Comparison of ENCODE assay signal across 21 cellular contexts in genomic region chr3:100057716-100058575, GRCh38. TPM values are rescaled to one million over a fixed set of nuclear protein-coding genes. Genes with fewer than 3 reads are reported as not detected.
DNase-seq lines count a peak whose midpoint lies in the region; ATAC-seq, FAIRE-seq and TF ChIP-seq lines count a peak whose summit lies in the region.
"Had no signal": no experiment of that assay in that cellular context is flagged by ENCODE, and none has a peak within 500 bp of the region (broad histone marks: within the 10 kb centered on the region; RNA-seq: fewer than 3 reads in every experiment).

No MANE protein-coding gene starts in this region.

- H4K20me1 ChIP-seq in keratinocyte (ENCODE audit: control insufficient read depth, extremely low read depth, insufficient read depth, low read length) = no peaks in the 10 kb centered on the region

- no peak overlapping the region for H3K9ac ChIP-seq in keratinocyte (ENCODE audit: control insufficient read depth, extremely low read depth, insufficient read depth, low read length)

- H3K4me1 Mint-ChIP-seq in activated CD4-positive, alpha-beta T cell treated with anti-CD3 and anti-CD28 coated beads, Interleukin-2, amount 10 ng/mL, durations not matched to agents 24 days and 14 days = peaks cover 3% of the 10 kb centered on the region
- H3K4me1 Mint-ChIP-seq in activated CD4-positive, alpha-beta T cell treated with anti-CD3 and anti-CD28 coated beads, Interleukin-2, amount 10 ng/mL, durations not matched to agents 7 days and 5 days = peaks cover 11% of the 10 kb centered on the region
- H3K4me1 Mint-ChIP-seq: brain had no signal

- no peaks in the 10 kb centered on the region for H3K27me3 ChIP-seq in bronchial epithelial cell (ENCODE audit: control insufficient read depth, insufficient read depth, low read length)
- H3K27me3 ChIP-seq in keratinocyte (ENCODE audit: control insufficient read depth, extremely low read depth, insufficient read depth, low read length) = no peaks in the 10 kb centered on the region
- H3K27me3 ChIP-seq in tibial artery = no peaks in the 10 kb centered on the region
- no peaks in the 10 kb centered on the region for H3K27me3 ChIP-seq in left lung
- H3K27me3 ChIP-seq: Peyer's patch had no signal

- H3K36me3 Mint-ChIP-seq in activated CD4-positive, alpha-beta T cell treated with anti-CD3 and anti-CD28 coated beads, Interleukin-2, amount 10 ng/mL, durations not matched to agents 24 days and 14 days (ENCODE audit: low read depth) = no peaks in the 10 kb centered on the region
- H3K36me3 Mint-ChIP-seq in activated CD4-positive, alpha-beta T cell treated with anti-CD3 and anti-CD28 coated beads, Interleukin-2, amount 10 ng/mL, durations not matched to agents 7 days and 5 days (ENCODE audit: low read depth) = no peaks in the 10 kb centered on the region
- H3K36me3 Mint-ChIP-seq: brain had no signal

- intact Hi-C loops in activated CD4-positive, alpha-beta T cell treated with anti-CD3 and anti-CD28 coated beads, Interleukin-2, amount 10 ng/mL, durations not matched to agents 24 days and 14 days (cut with micrococcal nuclease) = no loop called here
- intact Hi-C loops in tibial artery (cut with DNase I; ENCODE audit: low total_unique reads) (loop anchor here (10.0 kb wide), 1 partner anchor 213 kb away; no protein-coding TSS in a partner anchor), left lung (cut with DNase I) (no loop called here), posterior cingulate gyrus (cut with DNase I) (no loop called here)

- H3K4me3 Mint-ChIP-seq in activated CD4-positive, alpha-beta T cell treated with anti-CD3 and anti-CD28 coated beads, Interleukin-2, amount 10 ng/mL, durations not matched to agents 24 days and 14 days = no peak overlapping the region
- H3K4me3 Mint-ChIP-seq in activated CD4-positive, alpha-beta T cell treated with anti-CD3 and anti-CD28 coated beads, Interleukin-2, amount 10 ng/mL, durations not matched to agents 7 days and 5 days = no peak overlapping the region
- H3K4me3 Mint-ChIP-seq: activated naive CD4-positive, alpha-beta T cell treated with anti-CD3 and anti-CD28 coated beads for 36 hours; brain; CD14-positive monocyte; endodermal cell; T-helper 1 cell treated with Interleukin-12 subunit alpha and Interleukin-12 subunit beta and Interleukin-4 antibody, amounts not matched to agents 30 μg/mL and 1 μg/mL, for 36 hours had no signal

- no peak overlapping the region for H3K4me3 ChIP-seq in bronchial epithelial cell (ENCODE audit: low read depth, low read length)
- H3K4me3 ChIP-seq in keratinocyte (ENCODE audit: control insufficient read depth in 2 of 3, extremely low read depth in 1 of 3, insufficient read depth in 2 of 3, low read depth in 1 of 3, low read length in 3 of 3) = no peak overlapping the region
- no peak overlapping the region for H3K4me3 ChIP-seq in tibial artery
- H3K4me3 ChIP-seq in left lung = no peak overlapping the region
- H3K4me3 ChIP-seq: Peyer's patch had no signal

- DNase-seq in activated CD4-positive, alpha-beta T cell treated with anti-CD3 and anti-CD28 coated beads, Interleukin-2, amount 10 ng/mL, durations not matched to agents 24 days and 14 days = peak; percentile 42
- DNase-seq in activated CD4-positive, alpha-beta T cell treated with anti-CD3 and anti-CD28 coated beads, Interleukin-2, amount 10 ng/mL, durations not matched to agents 7 days and 5 days = no peak
- DNase-seq in bronchial epithelial cell (ENCODE audit: low read depth) (peak; percentile 49), keratinocyte (ENCODE audit: low read depth, low spot score) (no peak), tibial artery (no peak), left lung (no peak), GM19238 (ENCODE audit: insufficient read length, low spot score) (no peak), posterior cingulate gyrus (no peak)
- DNase-seq: activated naive CD4-positive, alpha-beta T cell treated with anti-CD3 and anti-CD28 coated beads for 36 hours; DMS79 treated with DMSO at 0.1 percent for 48 hours; endodermal cell; Karpas-422; NCI-H1694; NCI-H510A; Peyer's patch had no signal

- no peak overlapping the region for H2AFZ ChIP-seq in keratinocyte (ENCODE audit: control insufficient read depth, low read length)

- H3K4me1 ChIP-seq in keratinocyte (ENCODE audit: control insufficient read depth, extremely low read depth, insufficient read depth, low read length) (no peaks in the 10 kb centered on the region), tibial artery (peaks cover 0 to 47% (median 15%) of the 10 kb centered on the region in 4 donors), left lung (peaks cover 0 to 10% of the 10 kb centered on the region in 2 donors)
- H3K4me1 ChIP-seq: Peyer's patch had no signal

- POLR2A ChIA-PET in activated CD4-positive, alpha-beta T cell treated with anti-CD3 and anti-CD28 coated beads, Interleukin-2, amount 10 ng/mL, durations not matched to agents 7 days and 5 days (lab: Charles Lee) = interaction anchor here (0.6 kb wide), 1 partner anchor 226 kb away, joined by 4 read pairs; no protein-coding TSS in a partner anchor

- H3K79me2 ChIP-seq in keratinocyte (ENCODE audit: control insufficient read depth, insufficient read depth, low read length) = no peaks in the 10 kb centered on the region

- no peaks in the 10 kb centered on the region for H3K9me3 Mint-ChIP-seq in activated CD4-positive, alpha-beta T cell treated with anti-CD3 and anti-CD28 coated beads, Interleukin-2, amount 10 ng/mL, durations not matched to agents 24 days and 14 days
- no peaks in the 10 kb centered on the region for H3K9me3 Mint-ChIP-seq in activated CD4-positive, alpha-beta T cell treated with anti-CD3 and anti-CD28 coated beads, Interleukin-2, amount 10 ng/mL, durations not matched to agents 7 days and 5 days
- H3K9me3 Mint-ChIP-seq: activated naive CD4-positive, alpha-beta T cell treated with anti-CD3 and anti-CD28 coated beads for 36 hours; brain; CD14-positive monocyte; T-helper 1 cell treated with Interleukin-12 subunit alpha and Interleukin-12 subunit beta and Interleukin-4 antibody, amounts not matched to agents 30 μg/mL and 1 μg/mL, for 36 hours had no signal

- no peaks in the 10 kb centered on the region for H3K9me1 ChIP-seq in keratinocyte (ENCODE audit: control insufficient read depth, extremely low read depth, insufficient read depth, low read length)

- FAIRE-seq in bronchial epithelial cell (lab: Jason Lieb, UNC) (no peak), keratinocyte (lab: Jason Lieb, UNC) (peak; percentile 46)
- FAIRE-seq: A204.1, islet of Langerhans had no signal

- H3K36me3 ChIP-seq in bronchial epithelial cell (ENCODE audit: control insufficient read depth, insufficient read depth, low read length) (no peaks in the 10 kb centered on the region), keratinocyte (ENCODE audit: control insufficient read depth in 2 of 2, extremely low read depth in 1 of 2, insufficient read depth in 2 of 2, low read length in 2 of 2) (no peaks in the 10 kb centered on the region), tibial artery (no peaks in the 10 kb centered on the region), left lung (no peaks in the 10 kb centered on the region)
- H3K36me3 ChIP-seq: Peyer's patch had no signal

- H3K27ac ChIP-seq in keratinocyte (ENCODE audit: control insufficient read depth, insufficient read depth, low read length) (no peak overlapping the region), tibial artery (peak overlapping the region; percentile 14 to 28), left lung (no peak overlapping the region)
- H3K27ac ChIP-seq: Peyer's patch had no signal

- H3K27ac Mint-ChIP-seq in activated CD4-positive, alpha-beta T cell treated with anti-CD3 and anti-CD28 coated beads, Interleukin-2, amount 10 ng/mL, durations not matched to agents 24 days and 14 days = no peak overlapping the region
- no peak overlapping the region for H3K27ac Mint-ChIP-seq in activated CD4-positive, alpha-beta T cell treated with anti-CD3 and anti-CD28 coated beads, Interleukin-2, amount 10 ng/mL, durations not matched to agents 7 days and 5 days
- H3K27ac Mint-ChIP-seq: activated naive CD4-positive, alpha-beta T cell treated with anti-CD3 and anti-CD28 coated beads for 36 hours; brain; CD14-positive monocyte; endodermal cell; progenitor cell of endocrine pancreas; T-helper 1 cell treated with Interleukin-12 subunit alpha and Interleukin-12 subunit beta and Interleukin-4 antibody, amounts not matched to agents 30 μg/mL and 1 μg/mL, for 36 hours had no signal

- dilution Hi-C loops in keratinocyte (cut with MboI; ENCODE audit: extremely low pct_ligation_motif_present, low sequenced_read_pairs) = no loop called here

- H3K27me3 Mint-ChIP-seq in activated CD4-positive, alpha-beta T cell treated with anti-CD3 and anti-CD28 coated beads, Interleukin-2, amount 10 ng/mL, durations not matched to agents 24 days and 14 days = no peaks in the 10 kb centered on the region
- H3K27me3 Mint-ChIP-seq in activated CD4-positive, alpha-beta T cell treated with anti-CD3 and anti-CD28 coated beads, Interleukin-2, amount 10 ng/mL, durations not matched to agents 7 days and 5 days = no peaks in the 10 kb centered on the region
- H3K27me3 Mint-ChIP-seq: brain, progenitor cell of endocrine pancreas had no signal

- H3K4me2 ChIP-seq in keratinocyte (ENCODE audit: control insufficient read depth, extremely low read depth, insufficient read depth, low read depth, low read length) = no peak overlapping the region

- CTCF ChIA-PET in activated CD4-positive, alpha-beta T cell treated with anti-CD3 and anti-CD28 coated beads, Interleukin-2, amount 10 ng/mL, durations not matched to agents 7 days and 5 days (lab: Charles Lee) = interaction anchor here (0.6 to 2.0 kb wide), 7 partner anchors 11 to 251 kb away, joined by 3 to 12 read pairs (median 3); no protein-coding TSS in a partner anchor

- no peak for ATAC-seq in left lung

- H3K9me3 ChIP-seq in keratinocyte (ENCODE audit: control insufficient read depth, low read depth, low read length) = no peaks in the 10 kb centered on the region
- no peaks in the 10 kb centered on the region for H3K9me3 ChIP-seq in tibial artery
- H3K9me3 ChIP-seq in left lung = no peaks in the 10 kb centered on the region
- H3K9me3 ChIP-seq: Peyer's patch had no signal

- TF ChIP-seq CTCF in bronchial epithelial cell (IDR thresholded peaks at IDR 0.05; ENCODE audit: insufficient read depth, low read length, severe bottlenecking) = no peak
- no peak for TF ChIP-seq CTCF in keratinocyte (optimal IDR thresholded peaks at IDR 0.05 in 1 of 3, IDR thresholded peaks at IDR 0.05 in 1 of 3, conservative IDR thresholded peaks at IDR 0.05 in 1 of 3; ENCODE audit: extremely low read depth in 1 of 3, insufficient read depth in 2 of 3, low read length in 3 of 3)
- TF ChIP-seq CTCF in tibial artery (IDR thresholded peaks at IDR 0.05) = peak in 1 of 2 experiments; percentile 9
- TF ChIP-seq CTCF in left lung (IDR thresholded peaks at IDR 0.05) = no peak

RNA-seq across cellular contexts. Expression of gene FILIP1L, which starts 56.4 kb away (rescaled TPM):
- 1.2 and 1.4 TPM in 2 replicates for total RNA-seq in activated CD4-positive, alpha-beta T cell treated with anti-CD3 and anti-CD28 coated beads, Interleukin-2, amount 10 ng/mL, durations not matched to agents 24 days and 14 days
- under 1 TPM; 0.25 to 0.44 TPM for total RNA-seq in activated CD4-positive, alpha-beta T cell treated with anti-CD3 and anti-CD28 coated beads, Interleukin-2, amount 10 ng/mL, durations not matched to agents 7 days and 5 days
- total RNA-seq in bronchial epithelial cell (1.1 and 6.3 TPM in 2 replicates), left lung (10 to 100 TPM; 24.3 to 68.9 TPM)
- 14.7 to 27.4 TPM (median 20.6 TPM) in 3 replicates for polyA plus RNA-seq in keratinocyte
- polyA plus RNA-seq in keratinocyte (2011; ENCODE audit: low read depth) = 55.0 TPM
- polyA plus RNA-seq in keratinocyte (2011; cell fraction: cytosol; rRNA removed) = 18.1 and 18.9 TPM in 2 replicates
- polyA plus RNA-seq in keratinocyte (2011; cell fraction: nucleus; rRNA removed) = 27.5 and 29.4 TPM in 2 replicates
- polyA plus RNA-seq in keratinocyte (2012; ENCODE audit: low replicate concordance) = 15.0 and 16.0 TPM in 2 replicates
- polyA minus RNA-seq in keratinocyte = 13.7 to 25.8 TPM (median 23.1 TPM) in 3 replicates
- 18.6 TPM for polyA minus RNA-seq in keratinocyte (2011; cell fraction: cytosol; rRNA and poly(A)+ RNA removed)
- polyA minus RNA-seq in keratinocyte (2011; cell fraction: nucleus; rRNA and poly(A)+ RNA removed) = 11.6 and 29.4 TPM in 2 replicates

Comparison
In these comparisons a context has a peak if more than half of its experiments do, and no peak if none do; other contexts are left out.
1. DNase-seq: peak in activated CD4-positive, alpha-beta T cell treated with anti-CD3 and anti-CD28 coated beads, Interleukin-2, amount 10 ng/mL, durations not matched to agents 24 days and 14 days (single experiment) and bronchial epithelial cell (single experiment); none in activated CD4-positive, alpha-beta T cell treated with anti-CD3 and anti-CD28 coated beads, Interleukin-2, amount 10 ng/mL, durations not matched to agents 7 days and 5 days (single experiment), keratinocyte (single experiment), tibial artery (0 of 2), left lung (0 of 2), GM19238 (single experiment) and posterior cingulate gyrus (0 of 10).
2. H3K27ac ChIP-seq: peak in tibial artery (2 of 2); none in keratinocyte (single experiment) and left lung (0 of 2).